In the genomic region with DNA sequence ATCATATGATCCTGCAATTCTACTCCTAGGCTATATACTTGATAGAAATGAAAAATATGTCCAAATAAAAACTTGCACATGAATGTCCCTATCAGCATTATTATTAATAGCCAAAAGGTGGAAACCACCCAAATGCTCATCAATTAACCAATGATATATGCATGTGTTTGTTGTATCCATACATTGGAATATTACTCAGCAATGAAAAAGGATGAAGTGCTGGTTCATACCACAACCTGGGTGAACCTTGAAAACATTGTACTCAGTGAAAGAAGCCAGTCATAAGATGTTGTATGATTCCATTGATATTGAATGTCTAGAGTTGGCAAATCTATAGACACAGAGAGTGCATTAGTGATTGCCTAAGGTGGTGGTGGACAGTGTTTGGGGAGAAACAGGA, we compare ENCODE assay signal across 6 cellular contexts.
"Had no signal": no experiment of that assay in that cellular context is flagged by ENCODE, and none has a peak within 500 bp of the region (broad histone marks: within the 10 kb centered on the region; RNA-seq: fewer than 3 reads in every experiment).

No MANE protein-coding gene starts in this region.

- H3K4me1 Mint-ChIP-seq: GM23338 had no signal

- H3K36me3 ChIP-seq: HAP-1 had no signal

- H3K4me1 ChIP-seq: HAP-1 had no signal

- H3K9me3 ChIP-seq: HAP-1 had no signal

- FAIRE-seq: HTR-8/SVneo had no signal

- H3K4me3 ChIP-seq: GM23338, HAP-1 had no signal

- H3K4me2 ChIP-seq: GM23338 had no signal

- H3K27ac Mint-ChIP-seq: GM23338, IgD-negative memory B cell had no signal

- H3K4me3 Mint-ChIP-seq: GM23338, IgD-negative memory B cell had no signal

- H2AFZ ChIP-seq: GM23338 had no signal

- DNase-seq: H7, KG1 had no signal

- H3K36me3 Mint-ChIP-seq: IgD-negative memory B cell had no signal

- H3K27me3 Mint-ChIP-seq: IgD-negative memory B cell had no signal
